ENCODE assay signal across 20 cellular contexts in genomic region chr6:90302320-90302719, GRCh38. TPM values are rescaled to one million over a fixed set of nuclear protein-coding genes. Genes with fewer than 3 reads are reported as not detected.
DNase-seq lines count a peak whose midpoint lies in the region; ATAC-seq and TF ChIP-seq lines count a peak whose summit lies in the region.
"Had no signal": no experiment of that assay in that cellular context is flagged by ENCODE, and none has a peak within 500 bp of the region (broad histone marks: within the 10 kb centered on the region; RNA-seq: fewer than 3 reads in every experiment).

No MANE protein-coding gene starts in this region.

- H3K27ac ChIP-seq in DOHH2 (ENCODE audit: low read depth, low read length) = peak overlapping the region; percentile 99
- H3K27ac ChIP-seq: BLaER1, KMS-11 had no signal

- H3K4me2 ChIP-seq in DOHH2 (ENCODE audit: low read length) = peak overlapping the region; percentile 96
- H3K4me2 ChIP-seq: KMS-11 had no signal

- peaks cover 0 to 8% (median 0%) of the 10 kb centered on the region in 7 donors for H3K9me3 Mint-ChIP-seq in naive B cell
- no peaks in the 10 kb centered on the region for H3K9me3 Mint-ChIP-seq in natural killer cell treated with Interleukin-12 subunit alpha and Interleukin-12 subunit beta and Interleukin-15 and Interleukin-18, amount 100 ng/mL, for 72 hours

- peak overlapping the region in 5 of 8 donors; percentile 6 to 45 (median 35) for H3K4me3 Mint-ChIP-seq in naive B cell
- no peak overlapping the region for H3K4me3 Mint-ChIP-seq in natural killer cell treated with Interleukin-12 subunit alpha and Interleukin-12 subunit beta and Interleukin-15 and Interleukin-18, amount 100 ng/mL, for 72 hours

- H3K4me3 ChIP-seq in AG10803 (ENCODE audit: low read length) (no peak overlapping the region), DOHH2 (ENCODE audit: low read length) (peak overlapping the region; percentile 83), WI38 (ENCODE audit: low read depth, low read length) (no peak overlapping the region)
- H3K4me3 ChIP-seq: BLaER1 had no signal

- no peak for DNase-seq in AG10803 (ENCODE audit: low read depth)
- DNase-seq in naive B cell = no peak
- DNase-seq in NCI-H1436 (lab: John Stamatoyannopoulos, UW) = no peak
- no peak for DNase-seq in activated CD4-positive, alpha-beta T cell treated with anti-CD3 and anti-CD28 coated beads for 48 hours
- no peak for DNase-seq in natural killer cell treated with Interleukin-12 subunit alpha and Interleukin-12 subunit beta and Interleukin-15 and Interleukin-18, amount 100 ng/mL, for 72 hours (ENCODE audit: low spot score)
- DNase-seq in NK-92 (lab: John Stamatoyannopoulos, UW; ENCODE audit: unreplicated experiment) = no peak
- DNase-seq: ACHN; MM.1S; NCI-H1092; NCI-H146; NCI-H2029 treated with DMSO at 0.1 percent for 48 hours; NCI-H2171 treated with DMSO at 0.1 percent for 48 hours; NCI-H446 treated with DMSO at 0.1 percent for 48 hours; NK-92 treated with Interleukin-12 subunit alpha and Interleukin-12 subunit beta, amount 100 ng/mL, for 24 hours; OCI-M1; Right ventricle myocardium superior had no signal

- H3K36me3 ChIP-seq in DOHH2 (ENCODE audit: control insufficient read depth, low read length) = peaks cover 36% of the 10 kb centered on the region
- H3K36me3 ChIP-seq: BLaER1 had no signal

- no peaks in the 10 kb centered on the region for H3K27me3 ChIP-seq in DOHH2 (ENCODE audit: control insufficient read depth, low read length)
- H3K27me3 ChIP-seq: BLaER1 had no signal

- H3K79me2 ChIP-seq in DOHH2 (ENCODE audit: control insufficient read depth, low read length) = peaks cover 91% of the 10 kb centered on the region

- H3F3A ChIP-seq in DOHH2 (ENCODE audit: control insufficient read depth, insufficient read depth) = peaks cover 48% of the 10 kb centered on the region

- H3K36me3 Mint-ChIP-seq in naive B cell = no peaks in the 10 kb centered on the region
- H3K36me3 Mint-ChIP-seq in natural killer cell treated with Interleukin-12 subunit alpha and Interleukin-12 subunit beta and Interleukin-15 and Interleukin-18, amount 100 ng/mL, for 72 hours = no peaks in the 10 kb centered on the region

- peaks cover 51 to 82% (median 79%) of the 10 kb centered on the region in 3 donors for H3K4me1 Mint-ChIP-seq in naive B cell
- no peaks in the 10 kb centered on the region for H3K4me1 Mint-ChIP-seq in natural killer cell treated with Interleukin-12 subunit alpha and Interleukin-12 subunit beta and Interleukin-15 and Interleukin-18, amount 100 ng/mL, for 72 hours (ENCODE audit: low read depth in 2 of 2)

- peak overlapping the region in 5 of 6 donors; percentile 75 to 98 (median 96) for H3K27ac Mint-ChIP-seq in naive B cell
- H3K27ac Mint-ChIP-seq in natural killer cell treated with Interleukin-12 subunit alpha and Interleukin-12 subunit beta and Interleukin-15 and Interleukin-18, amount 100 ng/mL, for 72 hours = no peak overlapping the region

- H3K9me3 ChIP-seq in DOHH2 (ENCODE audit: control insufficient read depth, insufficient read depth, low read length) = no peaks in the 10 kb centered on the region
- H3K9me3 ChIP-seq: BLaER1 had no signal

- H3K4me1 ChIP-seq in DOHH2 (ENCODE audit: control insufficient read depth, low read length) = peaks cover 95% of the 10 kb centered on the region

- no peaks in the 10 kb centered on the region for H3K27me3 Mint-ChIP-seq in naive B cell
- H3K27me3 Mint-ChIP-seq in natural killer cell treated with Interleukin-12 subunit alpha and Interleukin-12 subunit beta and Interleukin-15 and Interleukin-18, amount 100 ng/mL, for 72 hours = peaks cover 47 to 74% of the 10 kb centered on the region in 2 donors

- no peaks in the 10 kb centered on the region for H4K20me1 ChIP-seq in DOHH2 (ENCODE audit: control insufficient read depth, insufficient read depth, low read depth, low read length)
- H4K20me1 ChIP-seq: BLaER1 had no signal

- no peak for ATAC-seq in naive B cell (ENCODE audit: low read depth in 2 of 2)
- ATAC-seq in natural killer cell treated with Interleukin-12 subunit alpha and Interleukin-12 subunit beta and Interleukin-15 and Interleukin-18, amount 100 ng/mL, for 72 hours = no peak

- TF ChIP-seq CTCF in AG10803 (conservative IDR thresholded peaks at IDR 0.05; ENCODE audit: low read length) (0 out of 2 replicates have a peak, but pooled peaks have one; percentile 6), DOHH2 (IDR thresholded peaks at IDR 0.05; ENCODE audit: low read depth, low read length, poor library complexity, severe bottlenecking) (no peak), WI38 (IDR thresholded peaks at IDR 0.05; ENCODE audit: low read depth, low read length) (0 out of 2 replicates have a peak, but pooled peaks have one; percentile 6)

- H3K9me2 ChIP-seq in DOHH2 (replicated peaks; ENCODE audit: control insufficient read depth, low read length) = no peaks in the 10 kb centered on the region

RNA-seq across cellular contexts. Expression of gene BACH2, which starts 5.7 kb away (rescaled TPM):
- 100 to 1,000 TPM in 1 of 6 donors, 10 to 100 TPM in 5; 31.0 to 130 (median 78.4) TPM for polyA plus RNA-seq in naive B cell (ENCODE audit: low read depth in 6 of 6)
- total RNA-seq in natural killer cell treated with Interleukin-12 subunit alpha and Interleukin-12 subunit beta and Interleukin-15 and Interleukin-18, amount 100 ng/mL, for 72 hours = 1 to 10 TPM; 3.1 to 5.8 TPM

Comparison
In these comparisons a context has a peak if more than half of its experiments do, and no peak if none do; other contexts are left out.
1. H3K27ac Mint-ChIP-seq: peak in naive B cell (5 of 6); none in natural killer cell treated with Interleukin-12 subunit alpha and Interleukin-12 subunit beta and Interleukin-15 and Interleukin-18, amount 100 ng/mL, for 72 hours (0 of 2).